In genomic region chr5:11383506-11384095, GRCh38 we compare ENCODE assay signal across 21 cellular contexts.
A peak's percentile ranks its signal among the peaks of the same experiment; 100 is the strongest.
DNase-seq lines count a peak whose midpoint lies in the region; FAIRE-seq and TF ChIP-seq lines count a peak whose summit lies in the region.
"Had no signal": no experiment of that assay in that cellular context is flagged by ENCODE, and none has a peak within 500 bp of the region (broad histone marks: within the 10 kb centered on the region; RNA-seq: fewer than 3 reads in every experiment).

No MANE protein-coding gene starts in this region.

- FAIRE-seq in D721Med (lab: Jason Lieb, UNC): peak; percentile 97
- FAIRE-seq: GM12878, pancreas had no signal

- H3K4me1 Mint-ChIP-seq in neural crest cell (peaks cover 24% of the 10 kb centered on the region), chondrocyte (ENCODE audit: low read depth) (peaks cover 14% of the 10 kb centered on the region)

- DNase-seq in D721Med (ENCODE audit: insufficient read length, low spot score) (peak; percentile 23), NCI-H2171 treated with DMSO at 0.1 percent for 48 hours (lab: John Stamatoyannopoulos, UW) (peak; percentile 99), cerebellar cortex (ENCODE audit: low spot score) (peak; percentile 93), neural crest cell (ENCODE audit: low read depth, low spot score) (no peak), DMS79 (lab: John Stamatoyannopoulos, UW) (no peak), NCI-H1092 (lab: John Stamatoyannopoulos, UW) (no peak), chondrocyte (ENCODE audit: low spot score) (no peak)
- no peak for DNase-seq in activated effector memory CD4-positive, alpha-beta T cell treated with Interleukin-2 at 50 U/mL for 16 hours
- DNase-seq: activated CD4-positive, alpha-beta T cell treated with anti-CD3 and anti-CD28 coated beads, Interleukin-2, amount 10 ng/mL, durations not matched to agents 7 days and 5 days; activated CD8-positive, alpha-beta memory T cell treated with anti-CD3 and anti-CD28 coated beads, Interleukin-2, amount 50 U/mL, for 4 hours; activated effector memory CD4-positive, alpha-beta T cell treated with anti-CD3 and anti-CD28 coated beads, Interleukin-2, amount 50 U/mL, for 16 hours; adrenal gland; islet precursor cell; KG1; NCI-H2029; NCI-H774; SIG-M5; stimulated activated naive B cell treated with anti-CD40 and anti-IgM and Interleukin-4, amounts not matched to agents 10 μg/mL and 1 μg/mL and 100 μg/mL, for 72 hours; transverse colon had no signal

- H3K27ac Mint-ChIP-seq in neural crest cell (ENCODE audit: unreplicated experiment) (no peak overlapping the region), chondrocyte (ENCODE audit: unreplicated experiment) (no peak overlapping the region)
- H3K27ac Mint-ChIP-seq: activated CD4-positive, alpha-beta T cell treated with anti-CD3 and anti-CD28 coated beads, Interleukin-2, amount 10 ng/mL, durations not matched to agents 7 days and 5 days; stimulated activated naive B cell treated with anti-CD40 and anti-IgM and Interleukin-4, amounts not matched to agents 10 μg/mL and 1 μg/mL and 100 μg/mL, for 72 hours had no signal

- peak overlapping the region; percentile 85 for H3K4me3 Mint-ChIP-seq in neural crest cell
- no peak overlapping the region for H3K4me3 Mint-ChIP-seq in chondrocyte (ENCODE audit: unreplicated experiment)
- H3K4me3 Mint-ChIP-seq: activated CD4-positive, alpha-beta T cell treated with anti-CD3 and anti-CD28 coated beads, Interleukin-2, amount 10 ng/mL, durations not matched to agents 7 days and 5 days had no signal

- H3K9me3 Mint-ChIP-seq in neural crest cell: peaks cover 2% of the 10 kb centered on the region
- no peaks in the 10 kb centered on the region for H3K9me3 Mint-ChIP-seq in chondrocyte (ENCODE audit: low read depth)
- H3K9me3 Mint-ChIP-seq: activated CD4-positive, alpha-beta T cell treated with anti-CD3 and anti-CD28 coated beads, Interleukin-2, amount 10 ng/mL, durations not matched to agents 7 days and 5 days had no signal

- H3K27me3 Mint-ChIP-seq in neural crest cell (ENCODE audit: low read depth): peaks cover 52% of the 10 kb centered on the region
- peaks cover 36% of the 10 kb centered on the region for H3K27me3 Mint-ChIP-seq in chondrocyte (ENCODE audit: low read depth)

- TF ChIP-seq CTCF in D721Med (IDR thresholded peaks at IDR 0.05; ENCODE audit: insufficient read depth, missing control alignments) (no peak), neural crest cell (conservative IDR thresholded peaks at IDR 0.05) (no peak), chondrocyte (IDR thresholded peaks at IDR 0.05) (no peak)

- peaks cover 14% of the 10 kb centered on the region for H3K36me3 Mint-ChIP-seq in neural crest cell (ENCODE audit: low read depth)
- no peaks in the 10 kb centered on the region for H3K36me3 Mint-ChIP-seq in chondrocyte (ENCODE audit: low read depth)
- H3K36me3 Mint-ChIP-seq: stimulated activated naive B cell treated with anti-CD40 and anti-IgM and Interleukin-4, amounts not matched to agents 10 μg/mL and 1 μg/mL and 100 μg/mL, for 72 hours had no signal

Comparison
In these comparisons a context has a peak if more than half of its experiments do, and no peak if none do; other contexts are left out.
1. DNase-seq: peak in D721Med (single experiment), NCI-H2171 treated with DMSO at 0.1 percent for 48 hours (single experiment) and cerebellar cortex (single experiment); none in neural crest cell (single experiment), DMS79 (single experiment), activated effector memory CD4-positive, alpha-beta T cell treated with Interleukin-2 at 50 U/mL for 16 hours (single experiment), NCI-H1092 (single experiment) and chondrocyte (single experiment).